13 cellular contexts compared by ENCODE assay signal in the genomic region with DNA sequence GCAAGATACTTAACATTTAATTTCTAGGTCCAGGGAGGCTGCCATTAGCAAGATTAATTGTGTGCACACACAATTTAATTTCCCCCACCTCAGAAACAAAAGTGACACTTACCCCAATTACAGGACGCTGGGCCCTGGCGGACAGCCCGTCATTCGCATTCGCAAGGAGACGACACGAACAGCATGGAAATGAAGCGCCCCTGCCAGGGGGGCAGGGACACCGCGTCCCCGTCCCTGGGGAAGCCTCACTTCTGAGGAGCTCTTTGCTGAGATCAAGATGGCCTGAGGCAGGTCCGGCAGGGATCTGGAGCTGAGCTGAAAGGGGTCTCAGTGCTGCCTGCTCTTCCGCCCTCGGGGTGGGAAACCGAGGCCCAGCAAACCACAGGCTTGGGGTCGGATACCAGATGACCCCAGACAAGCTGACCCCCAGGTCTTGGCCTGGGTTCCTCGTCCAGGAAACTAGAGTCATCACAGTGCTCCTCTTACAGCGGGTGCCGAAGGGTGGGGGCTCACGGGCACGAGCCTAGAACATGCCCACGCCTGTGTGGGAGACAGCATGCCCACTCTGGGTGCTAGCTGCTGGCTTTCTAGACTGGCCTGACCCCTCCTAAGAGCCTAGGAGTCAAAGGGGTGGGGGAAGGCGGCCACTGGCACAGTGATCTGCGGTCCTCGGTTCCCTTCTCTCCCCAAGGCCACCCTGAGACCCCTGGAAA.
DNase-seq lines count a peak whose midpoint lies in the region; ATAC-seq and TF ChIP-seq lines count a peak whose summit lies in the region.
"Had no signal": no experiment of that assay in that cellular context is flagged by ENCODE, and none has a peak within 500 bp of the region (broad histone marks: within the 10 kb centered on the region; RNA-seq: fewer than 3 reads in every experiment).

No MANE protein-coding gene starts in this region.

- no peak for TF ChIP-seq CTCF in HEK293 (tag by site-specific recombination; IDR thresholded peaks at IDR 0.05)

- H3K9ac ChIP-seq in BLaER1 treated with 17β-estradiol and CSF1 and Interleukin-3, amounts not matched to agents 10 nM and 100 nM, result peak overlapping the region in 4 of 11 experiments; percentile 19 to 48 (median 29); a peak in 7 of 22 replicates

- ATAC-seq in HG02970 (IDR thresholded peaks at IDR 0.05; ENCODE audit: low FRiP score, unreplicated experiment) (no peak), GM21526 (IDR thresholded peaks at IDR 0.05; ENCODE audit: low FRiP score, unreplicated experiment) (no peak), GM21825 (IDR thresholded peaks at IDR 0.05; ENCODE audit: unreplicated experiment) (no peak)
- ATAC-seq: naive thymus-derived CD8-positive, alpha-beta T cell had no signal

- H3K27me3 ChIP-seq in BLaER1 treated with 17β-estradiol and CSF1 and Interleukin-3, amounts not matched to agents 10 nM and 100 nM, result no peaks in the 10 kb centered on the region
- H3K27me3 ChIP-seq: heart right ventricle had no signal

- H3K4me2 ChIP-seq in BLaER1 treated with 17β-estradiol and CSF1 and Interleukin-3, amounts not matched to agents 10 nM and 100 nM, result peak overlapping the region; percentile 28 to 91 (median 71); a peak in 21 of 22 replicates

- peak in 31 of 58 donors; percentile 12 to 73 (median 37) for DNase-seq in anterior cingulate cortex (lab: John Stamatoyannopoulos, UW)
- no peak for DNase-seq in activated naive CD4-positive, alpha-beta T cell (lab: John Stamatoyannopoulos, UW)
- DNase-seq: activated B cell treated with CpG ODN at 0.5 μM for 24 hours; activated naive CD4-positive, alpha-beta T cell treated with anti-CD3 and anti-CD28 coated beads, Interleukin-2, amount 10 ng/mL, durations not matched to agents 7 days and 5 days; heart right ventricle; naive thymus-derived CD8-positive, alpha-beta T cell; stimulated activated naive CD4-positive, alpha-beta T cell had no signal

- H3K27ac ChIP-seq in BLaER1 treated with 17β-estradiol and CSF1 and Interleukin-3, amounts not matched to agents 10 nM and 100 nM, result peak overlapping the region in 3 of 11 experiments; percentile 2 to 48 (median 39); a peak in 5 of 22 replicates
- H3K27ac ChIP-seq in HEK293 (ENCODE audit: extremely low read depth, low read depth, low read length), result no peak overlapping the region
- peak overlapping the region; percentile 29 for H3K27ac ChIP-seq in mesodermal cell (ENCODE audit: low read depth, low read length, severe bottlenecking)
- H3K27ac ChIP-seq: heart right ventricle had no signal

- peaks cover 0 to 12% (median 0%) of the 10 kb centered on the region in 11 experiments; a peak in 4 of 22 replicates for H3K36me3 ChIP-seq in BLaER1 treated with 17β-estradiol and CSF1 and Interleukin-3, amounts not matched to agents 10 nM and 100 nM
- H3K36me3 ChIP-seq in HEK293 (ENCODE audit: control insufficient read depth in 2 of 2, insufficient read depth in 1 of 2, low read length in 2 of 2), result no peaks in the 10 kb centered on the region
- peaks cover 18% of the 10 kb centered on the region for H3K36me3 ChIP-seq in mesodermal cell (ENCODE audit: control insufficient read depth, insufficient read depth, low read length)
- H3K36me3 ChIP-seq: heart right ventricle had no signal

- H3K9me3 ChIP-seq in BLaER1 treated with 17β-estradiol and CSF1 and Interleukin-3, amounts not matched to agents 10 nM and 100 nM (replicated peaks in 1 of 11), result no peaks in the 10 kb centered on the region
- H3K9me3 ChIP-seq in HEK293 (ENCODE audit: control insufficient read depth, insufficient read depth, low read depth, low read length) (no peaks in the 10 kb centered on the region), mesodermal cell (ENCODE audit: control insufficient read depth, low read length) (no peaks in the 10 kb centered on the region)
- H3K9me3 ChIP-seq: heart right ventricle had no signal

- no peak overlapping the region for H3K4me3 ChIP-seq in BLaER1 treated with 17β-estradiol and CSF1 and Interleukin-3, amounts not matched to agents 10 nM and 100 nM
- H3K4me3 ChIP-seq in HEK293 (ENCODE audit: low read depth, low read length) (no peak overlapping the region), mesodermal cell (ENCODE audit: extremely low read depth, insufficient read depth, low read length, poor library complexity, severe bottlenecking) (no peak overlapping the region)
- H3K4me3 ChIP-seq: heart right ventricle had no signal

- H3K4me1 ChIP-seq in BLaER1 treated with 17β-estradiol and CSF1 and Interleukin-3, amounts not matched to agents 10 nM and 100 nM, result peaks cover 25 to 61% (median 57%) of the 10 kb centered on the region in 10 experiments
- H3K4me1 ChIP-seq in HEK293 (ENCODE audit: control insufficient read depth, insufficient read depth, low read length) (no peaks in the 10 kb centered on the region), mesodermal cell (ENCODE audit: control insufficient read depth, insufficient read depth, low read length, poor library complexity, severe bottlenecking) (peaks cover 44% of the 10 kb centered on the region)

- peaks cover 42 to 88% (median 82%) of the 10 kb centered on the region in 11 experiments; a peak in 21 of 22 replicates for H4K20me1 ChIP-seq in BLaER1 treated with 17β-estradiol and CSF1 and Interleukin-3, amounts not matched to agents 10 nM and 100 nM

- 82 to 83% methylated on average over 17 to 20 of the region's 25 CpGs for WGBS in mesodermal cell (ENCODE audit: insufficient coverage in 2 of 2), 2 experiments

- POLR2A ChIA-PET in HEK293 (lab: Yijun Ruan, JAX), result no interaction called here

- CTCF ChIA-PET in HEK293 (lab: Yijun Ruan, JAX), result interaction anchor here (0.6 to 1.2 kb wide), 2 partner anchors 21 to 1841 kb away, joined by 3 read pairs; no protein-coding TSS in a partner anchor

TF ChIP-seq in HEK293, 187 proteins besides CTCF, POLR2A, EP300 and RAD21:
- TF ChIP-seq ZFHX2 (tag by site-specific recombination; conservative IDR thresholded peaks at IDR 0.05) (0 out of 2 replicates have a peak, but pooled peaks have one; percentile 26), ZNF623 (tag by site-specific recombination; IDR thresholded peaks at IDR 0.05) (no peak)

Comparison
In these comparisons a context has a peak if more than half of its experiments do, and no peak if none do; other contexts are left out.
1. DNase-seq: peak in anterior cingulate cortex (31 of 58); none in activated naive CD4-positive, alpha-beta T cell (0 of 4).